Comparison of ENCODE assay signal across 8 cellular contexts in the genomic region with DNA sequence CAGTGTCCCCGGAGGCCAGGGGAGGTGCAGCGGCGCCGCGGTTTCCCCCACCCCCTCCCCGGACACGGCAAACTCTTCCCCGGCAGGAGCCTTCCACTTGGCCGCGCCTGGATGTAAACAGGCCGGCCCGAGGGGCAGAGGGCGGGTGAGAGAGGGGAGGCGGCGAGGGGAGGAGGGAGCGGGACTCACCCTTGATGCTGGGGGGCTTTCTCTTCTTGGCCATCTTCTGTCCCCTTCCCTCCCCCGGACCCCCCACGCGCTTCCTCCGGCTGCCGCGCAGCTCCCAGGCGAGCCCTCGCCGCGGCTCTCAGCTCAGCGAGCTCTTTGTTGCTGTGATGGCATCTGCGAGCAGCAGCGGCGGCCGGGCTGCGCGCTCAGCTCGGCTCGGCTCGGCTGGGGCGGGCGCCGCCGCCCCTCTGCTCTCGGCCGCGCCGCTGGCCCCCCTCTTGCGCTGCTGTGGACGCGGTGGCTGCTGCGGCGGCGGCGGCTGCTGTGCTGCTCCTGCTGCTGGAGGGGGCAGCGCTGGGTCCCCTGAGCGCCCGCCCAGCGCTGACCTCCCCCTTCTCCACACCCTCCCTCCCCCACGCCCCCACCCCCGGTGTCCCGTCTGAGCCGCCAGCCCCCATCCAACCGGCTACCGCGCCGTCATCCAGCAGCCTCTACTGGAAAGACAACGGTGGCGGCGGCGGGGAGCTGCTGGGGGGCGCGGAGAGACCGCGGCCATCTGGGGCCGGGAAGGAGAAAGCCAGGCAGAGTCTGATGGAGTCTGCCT. TPM values are rescaled to one million over a fixed set of nuclear protein-coding genes. Genes with fewer than 3 reads are reported as not detected.
DNase-seq lines count a peak whose midpoint lies in the region; ATAC-seq and TF ChIP-seq lines count a peak whose summit lies in the region.

No MANE protein-coding gene starts in this region.

- H3K9me3 Mint-ChIP-seq in memory B cell (peaks cover 9% of the 10 kb centered on the region), type B pancreatic cell (no peaks in the 10 kb centered on the region)

- peak overlapping the region; percentile 80 for H3K27ac ChIP-seq in VCaP

- no peaks in the 10 kb centered on the region for H3K36me3 ChIP-seq in endocrine pancreas (ENCODE audit: control insufficient read depth, insufficient read depth, low read length)

- peak; percentile 24 for DNase-seq in NCI-H1694 treated with DMSO at 0.1 percent for 48 hours (lab: John Stamatoyannopoulos, UW)
- DNase-seq in NCI-H1694 (lab: John Stamatoyannopoulos, UW) = no peak
- peak; percentile 25 to 33 for DNase-seq in memory B cell (ENCODE audit: low spot score in 2 of 2)
- DNase-seq in type B pancreatic cell (ENCODE audit: extremely low spot score, unreplicated experiment) = peak; percentile 70
- DNase-seq in UCSD-AML1 (lab: John Stamatoyannopoulos, UW; ENCODE audit: unreplicated experiment) = no peak

- H3K36me3 Mint-ChIP-seq in memory B cell (no peaks in the 10 kb centered on the region), type B pancreatic cell (no peaks in the 10 kb centered on the region)

- H3K9ac ChIP-seq in endocrine pancreas (ENCODE audit: control insufficient read depth, insufficient read depth, low read length) = peak overlapping the region; percentile 76

- H3K4me1 ChIP-seq in endocrine pancreas (ENCODE audit: control insufficient read depth, insufficient read depth, low read length) = no peaks in the 10 kb centered on the region

- H3K27me3 Mint-ChIP-seq in memory B cell (peaks cover 29% of the 10 kb centered on the region), type B pancreatic cell (peaks cover 87% of the 10 kb centered on the region)

- H3K9me3 ChIP-seq in endocrine pancreas (ENCODE audit: control insufficient read depth, low read length) = no peaks in the 10 kb centered on the region

- H3K4me3 Mint-ChIP-seq in memory B cell (peak overlapping the region; percentile 59), type B pancreatic cell (peak overlapping the region; percentile 88)

- H3K4me1 Mint-ChIP-seq in memory B cell = peaks cover 21% of the 10 kb centered on the region
- H3K4me1 Mint-ChIP-seq in type B pancreatic cell (ENCODE audit: unreplicated experiment) = peaks cover 13% of the 10 kb centered on the region

- H3K27me3 ChIP-seq in endocrine pancreas (ENCODE audit: control insufficient read depth, insufficient read depth, low read length) = peaks cover 4% of the 10 kb centered on the region

- H3K27ac Mint-ChIP-seq in memory B cell = no peak overlapping the region
- no peak overlapping the region for H3K27ac Mint-ChIP-seq in type B pancreatic cell

- TF ChIP-seq CTCF in VCaP (conservative IDR thresholded peaks at IDR 0.05) = no peak; the same call in 1 of the 2 replicates
- no peak for TF ChIP-seq CTCF in type B pancreatic cell (conservative IDR thresholded peaks at IDR 0.05)

- peak; percentile 53 for ATAC-seq in HG03159 (IDR thresholded peaks at IDR 0.05; ENCODE audit: unreplicated experiment)
- ATAC-seq in memory B cell (ENCODE audit: low read depth) = peak; percentile 59

- H3K4me3 ChIP-seq in endocrine pancreas (ENCODE audit: control insufficient read depth, insufficient read depth, low read length) = no peak overlapping the region

RNA-seq across cellular contexts. Expression of gene SLC44A5, which starts 4.9 kb away (rescaled TPM):
- 1.3 and 2.4 TPM in 2 replicates for total RNA-seq in type B pancreatic cell (ENCODE audit: low replicate concordance)

Comparison
In these comparisons a context has a peak if more than half of its experiments do, and no peak if none do; other contexts are left out.
1. DNase-seq: peak in NCI-H1694 treated with DMSO at 0.1 percent for 48 hours (single experiment), memory B cell (2 of 2) and type B pancreatic cell (single experiment); none in NCI-H1694 (single experiment) and UCSD-AML1 (single experiment).